ENCODE assay signal across 8 cellular contexts in the genomic region with DNA sequence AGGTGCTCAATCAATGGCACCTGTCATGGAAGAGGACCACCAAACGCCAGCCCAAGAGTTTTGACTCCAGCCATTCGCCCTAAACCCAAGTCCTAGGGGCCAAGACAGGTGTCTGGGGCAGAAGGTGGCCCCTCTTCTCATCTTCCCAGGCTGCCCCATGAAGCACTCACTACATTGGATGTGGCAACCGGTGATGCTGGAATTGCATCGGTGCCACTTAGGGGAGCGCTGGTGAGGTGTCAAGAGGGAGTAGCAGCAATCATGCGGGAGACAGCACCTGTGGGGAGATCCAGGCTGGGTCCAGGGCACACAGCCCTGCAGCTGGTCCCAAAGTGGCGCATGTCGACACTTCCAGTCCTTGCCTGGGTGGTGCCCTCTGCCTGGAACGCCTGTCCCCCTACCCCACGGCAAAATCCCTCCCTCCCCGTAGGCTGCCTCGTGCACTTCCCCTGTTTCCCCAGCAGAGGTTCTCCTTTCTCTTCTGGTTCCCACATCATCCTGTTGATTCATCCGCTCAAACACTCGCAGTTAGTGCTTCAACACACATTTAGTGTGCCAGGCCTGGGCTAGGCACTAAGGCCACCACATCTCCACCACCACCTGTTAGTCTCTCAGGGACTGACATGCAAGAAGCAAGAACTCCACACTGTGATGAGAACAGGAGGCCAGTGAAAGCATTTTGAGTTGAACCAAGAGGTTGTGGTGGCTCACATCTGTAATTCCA. TPM values are rescaled to one million over a fixed set of nuclear protein-coding genes. Genes with fewer than 3 reads are reported as not detected.
DNase-seq lines count a peak whose midpoint lies in the region; ATAC-seq and TF ChIP-seq lines count a peak whose summit lies in the region.

No MANE protein-coding gene starts in this region.

- no peaks in the 10 kb centered on the region for H3K36me3 Mint-ChIP-seq in HFFc6 (ENCODE audit: low read depth)

- peak; percentile 79 for TF ChIP-seq CTCF in HFFc6 (IDR thresholded peaks at IDR 0.05)

- no peak for ATAC-seq in HG03432 (IDR thresholded peaks at IDR 0.05; ENCODE audit: unreplicated experiment)
- no peak for ATAC-seq in GM21723 (IDR thresholded peaks at IDR 0.05; ENCODE audit: unreplicated experiment)

- in situ Hi-C loops in T47D (cut with HindIII; ENCODE audit: low pct_unique_long_range_greater_than_20kb, low sequenced_read_pairs), result no loop called here

- peaks cover 21% of the 10 kb centered on the region for H3K27me3 Mint-ChIP-seq in HFFc6 (ENCODE audit: insufficient read depth)

- DNase-seq in D341Med (ENCODE audit: low spot score) (peak; percentile 39), HFFc6 (peak; percentile 32), RKO (ENCODE audit: low spot score) (peak; percentile 66), T47D (ENCODE audit: low read depth in 1 of 2, low spot score in 1 of 2) (peak; percentile 42 to 68), islet precursor cell (peak; percentile 76)
- peak; percentile 4 to 22 for DNase-seq in stimulated activated CD4-positive, alpha-beta T cell treated with anti-CD3 and anti-CD28 coated beads, Interleukin-4, amount 100 ng/mL, for 4 hours

- H3K27ac Mint-ChIP-seq in HFFc6, result no peak overlapping the region

- H3K4me1 Mint-ChIP-seq in HFFc6 (ENCODE audit: low read depth), result no peaks in the 10 kb centered on the region; the same call in 1 of the 2 replicates

- no peak overlapping the region for H3K4me3 Mint-ChIP-seq in HFFc6

- H3K9me3 Mint-ChIP-seq in HFFc6, result no peaks in the 10 kb centered on the region

RNA-seq across cellular contexts. Expression of gene PLA2G2D, which starts 18.5 kb away (rescaled TPM):
- not detected for total RNA-seq in HFFc6 (2021; fragmentation: NEBNext Ultra II Directional; extraction: Animal tissue kit (Norgen Biotek cat#: 25700))

RNA-seq across cellular contexts. Expression of gene PLA2G5, which starts 30.8 kb away (rescaled TPM):
- total RNA-seq in HFFc6 (2021; fragmentation: NEBNext Ultra II Directional; extraction: Animal tissue kit (Norgen Biotek cat#: 25700)), result not detected

RNA-seq across cellular contexts. Expression of gene PLA2G2F, which starts 38.3 kb away (rescaled TPM):
- total RNA-seq in HFFc6 (2021; fragmentation: NEBNext Ultra II Directional; extraction: Animal tissue kit (Norgen Biotek cat#: 25700)), result not detected

Comparison
In these comparisons a context has a peak if more than half of its experiments do, and no peak if none do; other contexts are left out.
1. DNase-seq: peak in every context shown above with its lines; median percentile 76 in islet precursor cell; 66 in RKO; 55 in T47D; 39 in D341Med; 32 in HFFc6; 13 in stimulated activated CD4-positive, alpha-beta T cell treated with anti-CD3 and anti-CD28 coated beads, Interleukin-4, amount 100 ng/mL, for 4 hours.